9 cellular contexts compared by ENCODE assay signal in the genomic region with DNA sequence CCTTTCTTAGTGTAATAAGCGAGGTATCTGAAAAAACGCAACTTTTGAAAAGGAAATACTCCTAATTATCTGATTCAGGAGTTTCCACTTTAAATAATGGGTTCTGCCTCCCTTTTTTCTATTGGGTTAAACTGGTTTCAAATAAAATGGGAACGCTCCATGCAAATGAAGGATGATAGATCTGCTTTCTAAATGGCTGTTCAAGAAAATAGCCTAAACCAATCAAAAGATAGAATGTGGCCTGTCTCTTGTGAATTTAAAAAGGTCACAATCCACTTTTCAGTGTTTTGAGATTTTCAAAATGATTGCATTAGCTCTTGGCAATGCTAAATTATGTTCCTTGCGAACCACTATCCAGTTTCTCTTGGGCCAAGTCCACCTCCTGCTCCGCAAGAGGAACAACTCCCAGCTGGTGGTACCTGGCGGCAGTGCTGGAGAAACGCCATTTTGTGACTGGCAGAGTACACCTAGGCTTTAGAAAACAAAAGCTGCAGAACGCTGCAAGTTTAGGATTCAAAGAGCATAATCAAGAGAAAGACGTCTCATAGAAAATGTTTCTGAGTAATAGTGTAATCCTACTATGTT. TPM values are rescaled to one million over a fixed set of nuclear protein-coding genes. Genes with fewer than 3 reads are reported as not detected.
DNase-seq lines count a peak whose midpoint lies in the region; ATAC-seq and TF ChIP-seq lines count a peak whose summit lies in the region.
"Had no signal": no experiment of that assay in that cellular context is flagged by ENCODE, and none has a peak within 500 bp of the region (broad histone marks: within the 10 kb centered on the region; RNA-seq: fewer than 3 reads in every experiment).

No MANE protein-coding gene starts in this region.

- H3K4ac ChIP-seq in H9 (ENCODE audit: low read depth, low read length), result no peak overlapping the region; the same call in 1 of the 2 replicates

- H3K23me2 ChIP-seq in H9 (ENCODE audit: insufficient read length, low read depth, low read length, poor library complexity, severe bottlenecking), result peaks cover 19% of the 10 kb centered on the region

- peak overlapping the region; percentile 72; the same call in 1 of the 2 replicates for H3K14ac ChIP-seq in H9 (ENCODE audit: insufficient read depth, low read length)

- TF ChIP-seq POLR2A in testis (IDR thresholded peaks at IDR 0.05), result no peak

- H2AFZ ChIP-seq in H9 (ENCODE audit: low read length), result no peak overlapping the region

- H2BK120ac ChIP-seq in H9 (ENCODE audit: low read depth, low read length, poor library complexity, severe bottlenecking), result no peak overlapping the region

- no peak overlapping the region for H3K23ac ChIP-seq in H9 (ENCODE audit: insufficient read length, low read depth, low read length)

- no peak overlapping the region for H2BK12ac ChIP-seq in H9 (ENCODE audit: insufficient read length, low read depth, low read length)

- H4K5ac ChIP-seq in H9 (ENCODE audit: insufficient read length, low read depth, low read length), result no peak overlapping the region

- H3K27me3 ChIP-seq in H9 (ENCODE audit: insufficient read depth, low read length), result no peaks in the 10 kb centered on the region
- H3K27me3 ChIP-seq in adipocyte (replicated peaks; ENCODE audit: control insufficient read depth, insufficient read depth, low read length), result no peaks in the 10 kb centered on the region
- no peaks in the 10 kb centered on the region for H3K27me3 ChIP-seq in A673 (replicated peaks; ENCODE audit: insufficient read depth, low read depth, low read length, poor library complexity)
- no peaks in the 10 kb centered on the region for H3K27me3 ChIP-seq in testis

- peak overlapping the region; percentile 29 for H3K18ac ChIP-seq in H9 (ENCODE audit: insufficient read length, low read depth, low read length)

- H3K36me3 Mint-ChIP-seq in H9 (ENCODE audit: insufficient read depth in 1 of 3, low read depth in 3 of 3), result no peaks in the 10 kb centered on the region
- H3K36me3 Mint-ChIP-seq in memory B cell, result no peaks in the 10 kb centered on the region

- H4K20me1 ChIP-seq in H9 (ENCODE audit: control insufficient read depth, insufficient read depth, insufficient read length), result no peaks in the 10 kb centered on the region

- H3K9me3 ChIP-seq in H9 (ENCODE audit: control insufficient read depth, low read depth, low read length) (no peaks in the 10 kb centered on the region), adipocyte (ENCODE audit: control insufficient read depth, low read length) (no peaks in the 10 kb centered on the region), A673 (ENCODE audit: low read depth, low read length, poor library complexity, severe bottlenecking) (no peaks in the 10 kb centered on the region), testis (no peaks in the 10 kb centered on the region)

- intact Hi-C loops in A673 (cut with micrococcal nuclease; ENCODE audit: unreplicated experiment), result no loop called here
- intact Hi-C loops in testis (cut with DNase I; ENCODE audit: low total_unique reads), result no loop called here

- H3T11ph ChIP-seq in H9 (ENCODE audit: low read length), result peak overlapping the region; percentile 68

- H2BK5ac ChIP-seq in H9 (ENCODE audit: insufficient read length, low read length), result no peak overlapping the region

- no peak overlapping the region for H4K8ac ChIP-seq in H9 (replicated peaks; ENCODE audit: insufficient read length, low read depth, low read length)

- no peak overlapping the region for H2BK15ac ChIP-seq in H9 (ENCODE audit: low read depth, low read length)

- H3K4me1 ChIP-seq in H9 (ENCODE audit: insufficient read depth, low read length) (no peaks in the 10 kb centered on the region; the same call in 1 of the 2 replicates), adipocyte (ENCODE audit: control insufficient read depth, insufficient read depth, low read length) (peaks cover 52% of the 10 kb centered on the region), A673 (ENCODE audit: insufficient read depth, low read length, poor library complexity, severe bottlenecking) (peaks cover 9% of the 10 kb centered on the region), testis (no peaks in the 10 kb centered on the region)

- H3K4me1 Mint-ChIP-seq in H9 (peaks cover 35 to 56% of the 10 kb centered on the region in 2 experiments), memory B cell (peaks cover 7% of the 10 kb centered on the region)

- H3K79me1 ChIP-seq in H9 (ENCODE audit: insufficient read depth, low read depth, low read length, poor library complexity, severe bottlenecking), result no peaks in the 10 kb centered on the region

- CTCF ChIA-PET in A673 (lab: Charles Lee), result no interaction called here

- DNase-seq in H9, result no peak
- no peak for DNase-seq in adipocyte (ENCODE audit: low read depth)
- no peak for DNase-seq in memory B cell (ENCODE audit: low spot score in 2 of 2)
- no peak for DNase-seq in COLO829 (ENCODE audit: low spot score)
- no peak for DNase-seq in A673 (ENCODE audit: low spot score)
- DNase-seq in testis, result no peak
- DNase-seq: CD8-positive, alpha-beta T cell had no signal

- peak overlapping the region in 1 of 3 experiments; percentile 91; a peak in 2 of 7 replicates for H3K27ac Mint-ChIP-seq in H9
- peak overlapping the region; percentile 100 for H3K27ac Mint-ChIP-seq in memory B cell

- no peak overlapping the region for H3K9ac ChIP-seq in H9 (ENCODE audit: extremely low read depth, insufficient read length, low read length)
- peak overlapping the region; percentile 4 for H3K9ac ChIP-seq in adipocyte (ENCODE audit: low read length)

- no peaks in the 10 kb centered on the region for H3K36me3 ChIP-seq in adipocyte (ENCODE audit: control insufficient read depth, insufficient read depth, low read length, severe bottlenecking)
- no peaks in the 10 kb centered on the region for H3K36me3 ChIP-seq in A673 (ENCODE audit: insufficient read depth, low read length, poor library complexity, severe bottlenecking)
- H3K36me3 ChIP-seq in testis (ENCODE audit: low read depth, missing control alignments), result no peaks in the 10 kb centered on the region

- POLR2A ChIA-PET in A673 (lab: Charles Lee; ENCODE audit: low non-redundant PET), result interaction anchor here (3.1 kb wide), 1 partner anchor 13 kb away, joined by 71 read pairs; a partner anchor contains a TSS

- no peaks in the 10 kb centered on the region; a peak in 1 of 5 replicates for H3K9me3 Mint-ChIP-seq in H9
- H3K9me3 Mint-ChIP-seq in memory B cell, result peaks cover 2% of the 10 kb centered on the region

- H3K27me3 Mint-ChIP-seq in H9 (ENCODE audit: low read depth), result no peaks in the 10 kb centered on the region
- no peaks in the 10 kb centered on the region for H3K27me3 Mint-ChIP-seq in memory B cell

- peak overlapping the region in 1 of 2 experiments; percentile 56; a peak in 2 of 5 replicates for H3K4me3 Mint-ChIP-seq in H9
- H3K4me3 Mint-ChIP-seq in memory B cell, result peak overlapping the region; percentile 21

- no peak overlapping the region for H4K91ac ChIP-seq in H9 (ENCODE audit: insufficient read length, low read depth, low read length)

- H2AK5ac ChIP-seq in H9 (ENCODE audit: insufficient read length, low read length), result no peak overlapping the region

- peak overlapping the region; percentile 89 for H3K4me3 ChIP-seq in adipocyte (ENCODE audit: low read length)
- no peak overlapping the region for H3K4me3 ChIP-seq in A673 (ENCODE audit: low read depth, low read length, poor library complexity, severe bottlenecking)
- H3K4me3 ChIP-seq in testis, result peak overlapping the region in 1 of 2 donors; percentile 82

- H3K4me2 ChIP-seq in H9 (ENCODE audit: insufficient read depth, insufficient read length, low read length), result no peak overlapping the region

- no TSS peak for BruUV-seq in A673 (replicated peaks; lab: Mats Ljungman, UMichigan)

- no CpG with 5 or more reads among the region's 9 CpGs for WGBS in H9 (ENCODE audit: extremely low coverage, insufficient read length, low lambda C conversion rate)
- 51 to 54% methylated on average over 9 of the region's 9 CpGs for WGBS in testis, 2 donors

- ATAC-seq in memory B cell (ENCODE audit: low read depth) (no peak), GM19035 (IDR thresholded peaks at IDR 0.05; ENCODE audit: unreplicated experiment) (no peak)

- H2BK20ac ChIP-seq in H9 (ENCODE audit: low read depth, low read length, poor library complexity, severe bottlenecking), result no peak overlapping the region

- TF ChIP-seq CTCF in 22Rv1 (IDR thresholded peaks at IDR 0.05) (no peak), H9 (conservative IDR thresholded peaks at IDR 0.05) (no peak), A673 (conservative IDR thresholded peaks at IDR 0.05; ENCODE audit: low read depth, low read length) (no peak), testis (IDR thresholded peaks at IDR 0.05) (no peak)

- H3K79me2 ChIP-seq in H9 (ENCODE audit: insufficient read depth, low read length), result no peaks in the 10 kb centered on the region

- no peak overlapping the region for H3K56ac ChIP-seq in H9 (ENCODE audit: insufficient read length, low read depth, low read length)

- H3K27ac ChIP-seq in 22Rv1, result peak overlapping the region; percentile 100
- H3K27ac ChIP-seq in H9 (ENCODE audit: insufficient read length, low read depth, low read length), result peak overlapping the region; percentile 41
- H3K27ac ChIP-seq in A673 (ENCODE audit: low read depth, low read length, poor library complexity, severe bottlenecking), result no peak overlapping the region
- H3K27ac ChIP-seq in testis, result no peak overlapping the region

RNA-seq across cellular contexts. Expression of gene TRIM38, which starts 56.8 kb away (rescaled TPM):
- 0.55 and 0.61 TPM in 2 replicates for total RNA-seq in H9 (2021)
- total RNA-seq in A673 (2021), result 8.9 and 9.7 TPM in 2 replicates
- 1 to 10 TPM; 5.3 to 9.1 TPM for total RNA-seq in testis
- polyA plus RNA-seq in testis (ENCODE audit: insufficient read depth, low read depth, low replicate concordance), result 3.2 TPM

Comparison
In these comparisons a context has a peak if more than half of its experiments do, and no peak if none do; other contexts are left out.
1. H3K27ac ChIP-seq: peak in 22Rv1 (single experiment) and H9 (single experiment); none in A673 (single experiment) and testis (0 of 2).